1 cellular context compared by ENCODE assay signal in the genomic region with DNA sequence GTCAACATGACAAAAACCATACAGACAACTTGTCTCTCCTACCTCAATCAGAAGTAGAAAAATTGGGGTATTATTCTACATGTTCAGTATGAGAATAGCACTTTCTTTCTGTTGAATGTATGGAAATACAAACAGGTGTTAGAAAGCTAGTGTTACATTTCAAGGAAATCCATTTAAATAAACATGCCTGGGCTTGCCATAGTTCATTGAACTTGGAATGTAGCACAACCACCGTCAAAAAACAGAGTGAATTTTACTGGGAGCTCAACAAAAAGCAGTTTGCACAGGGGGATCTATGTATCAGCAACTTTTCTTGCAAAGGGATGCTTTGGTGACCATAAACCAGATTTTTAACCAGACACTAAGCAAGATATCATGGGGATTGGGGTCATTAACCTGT.
TF ChIP-seq lines count a peak whose summit lies in the region.

No MANE protein-coding gene starts in this region.

TF ChIP-seq in GM23338, 12 proteins besides CTCF, POLR2A, EP300 and RAD21:
- TF ChIP-seq, protein P1, sequence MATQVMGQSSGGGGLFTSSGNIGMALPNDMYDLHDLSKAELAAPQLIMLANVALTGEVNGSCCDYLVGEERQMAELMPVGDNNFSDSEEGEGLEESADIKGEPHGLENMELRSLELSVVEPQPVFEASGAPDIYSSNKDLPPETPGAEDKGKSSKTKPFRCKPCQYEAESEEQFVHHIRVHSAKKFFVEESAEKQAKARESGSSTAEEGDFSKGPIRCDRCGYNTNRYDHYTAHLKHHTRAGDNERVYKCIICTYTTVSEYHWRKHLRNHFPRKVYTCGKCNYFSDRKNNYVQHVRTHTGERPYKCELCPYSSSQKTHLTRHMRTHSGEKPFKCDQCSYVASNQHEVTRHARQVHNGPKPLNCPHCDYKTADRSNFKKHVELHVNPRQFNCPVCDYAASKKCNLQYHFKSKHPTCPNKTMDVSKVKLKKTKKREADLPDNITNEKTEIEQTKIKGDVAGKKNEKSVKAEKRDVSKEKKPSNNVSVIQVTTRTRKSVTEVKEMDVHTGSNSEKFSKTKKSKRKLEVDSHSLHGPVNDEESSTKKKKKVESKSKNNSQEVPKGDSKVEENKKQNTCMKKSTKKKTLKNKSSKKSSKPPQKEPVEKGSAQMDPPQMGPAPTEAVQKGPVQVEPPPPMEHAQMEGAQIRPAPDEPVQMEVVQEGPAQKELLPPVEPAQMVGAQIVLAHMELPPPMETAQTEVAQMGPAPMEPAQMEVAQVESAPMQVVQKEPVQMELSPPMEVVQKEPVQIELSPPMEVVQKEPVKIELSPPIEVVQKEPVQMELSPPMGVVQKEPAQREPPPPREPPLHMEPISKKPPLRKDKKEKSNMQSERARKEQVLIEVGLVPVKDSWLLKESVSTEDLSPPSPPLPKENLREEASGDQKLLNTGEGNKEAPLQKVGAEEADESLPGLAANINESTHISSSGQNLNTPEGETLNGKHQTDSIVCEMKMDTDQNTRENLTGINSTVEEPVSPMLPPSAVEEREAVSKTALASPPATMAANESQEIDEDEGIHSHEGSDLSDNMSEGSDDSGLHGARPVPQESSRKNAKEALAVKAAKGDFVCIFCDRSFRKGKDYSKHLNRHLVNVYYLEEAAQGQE (IDR thresholded peaks at IDR 0.05; ENCODE audit: unreplicated experiment): no peak
- TF ChIP-seq NANOG (IDR thresholded peaks at IDR 0.05; ENCODE audit: borderline replicate concordance) (no peak), JUNB (IDR thresholded peaks at IDR 0.05; ENCODE audit: unreplicated experiment) (no peak), STAT1 (IDR thresholded peaks at IDR 0.05; ENCODE audit: unreplicated experiment) (no peak), ZNF331 (CRISPR knock-in tag; IDR thresholded peaks at IDR 0.05; ENCODE audit: low read depth) (no peak), ZNF114 (CRISPR knock-in tag; IDR thresholded peaks at IDR 0.05) (no peak), CREB1 (CRISPR knock-in tag; IDR thresholded peaks at IDR 0.05; ENCODE audit: low read depth) (no peak), EZH2 (IDR thresholded peaks at IDR 0.05; ENCODE audit: low read depth, unreplicated experiment) (no peak)
- TF ChIP-seq, protein P2, sequence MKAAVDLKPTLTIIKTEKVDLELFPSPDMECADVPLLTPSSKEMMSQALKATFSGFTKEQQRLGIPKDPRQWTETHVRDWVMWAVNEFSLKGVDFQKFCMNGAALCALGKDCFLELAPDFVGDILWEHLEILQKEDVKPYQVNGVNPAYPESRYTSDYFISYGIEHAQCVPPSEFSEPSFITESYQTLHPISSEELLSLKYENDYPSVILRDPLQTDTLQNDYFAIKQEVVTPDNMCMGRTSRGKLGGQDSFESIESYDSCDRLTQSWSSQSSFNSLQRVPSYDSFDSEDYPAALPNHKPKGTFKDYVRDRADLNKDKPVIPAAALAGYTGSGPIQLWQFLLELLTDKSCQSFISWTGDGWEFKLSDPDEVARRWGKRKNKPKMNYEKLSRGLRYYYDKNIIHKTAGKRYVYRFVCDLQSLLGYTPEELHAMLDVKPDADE (IDR thresholded peaks at IDR 0.05): no peak
